In genomic region chr16:29806641-29807425, GRCh38 we compare ENCODE assay signal across 8 cellular contexts. TPM values are rescaled to one million over a fixed set of nuclear protein-coding genes. Genes with fewer than 3 reads are reported as not detected.
DNase-seq lines count a peak whose midpoint lies in the region; ATAC-seq and TF ChIP-seq lines count a peak whose summit lies in the region.

No MANE protein-coding gene starts in this region.

- peaks cover 18 to 58% (median 32%) of the 10 kb centered on the region in 3 experiments for H3K36me3 Mint-ChIP-seq in H9 (ENCODE audit: insufficient read depth in 1 of 3, low read depth in 3 of 3)
- peaks cover 67% of the 10 kb centered on the region for H3K36me3 Mint-ChIP-seq in activated T-helper 2 cell treated with anti-CD3 and anti-CD28 coated beads, Interferon-gamma antibody, Interleukin-2, Interleukin-4, amounts not matched to agents 10 μg/mL and 5 μg/mL and 100 μg/mL, durations not matched to agents 14 hours and 24 hours and 36 hours (ENCODE audit: low read depth)

- TF ChIP-seq CTCF in H9 (conservative IDR thresholded peaks at IDR 0.05) (no peak), foreskin fibroblast (IDR thresholded peaks at IDR 0.05; ENCODE audit: low read depth, low read length) (no peak)

- peaks cover 54 to 66% (median 62%) of the 10 kb centered on the region in 10 experiments for H3K4me1 ChIP-seq in BLaER1 treated with 17β-estradiol and CSF1 and Interleukin-3, amounts not matched to agents 10 nM and 100 nM
- H3K4me1 ChIP-seq in H9 (ENCODE audit: insufficient read depth, low read length) = no peaks in the 10 kb centered on the region; the same call in 1 of the 2 replicates

- H3K4ac ChIP-seq in H9 (ENCODE audit: low read depth, low read length) = no peak overlapping the region

- ATAC-seq in GM21786 (IDR thresholded peaks at IDR 0.05; ENCODE audit: unreplicated experiment) = no peak

- no peak overlapping the region for H4K91ac ChIP-seq in H9 (ENCODE audit: insufficient read length, low read depth, low read length)

- H3K27me3 ChIP-seq in BLaER1 treated with 17β-estradiol and CSF1 and Interleukin-3, amounts not matched to agents 10 nM and 100 nM = no peaks in the 10 kb centered on the region
- H3K27me3 ChIP-seq in H9 (ENCODE audit: insufficient read depth, low read length) = no peaks in the 10 kb centered on the region

- no peak overlapping the region for H3K23ac ChIP-seq in H9 (ENCODE audit: insufficient read length, low read depth, low read length)

- peak overlapping the region; percentile 85 for H3K4me3 Mint-ChIP-seq in H9
- H3K4me3 Mint-ChIP-seq in activated T-helper 2 cell treated with anti-CD3 and anti-CD28 coated beads, Interferon-gamma antibody, Interleukin-2, Interleukin-4, amounts not matched to agents 10 μg/mL and 5 μg/mL and 100 μg/mL, durations not matched to agents 14 hours and 24 hours and 36 hours (ENCODE audit: low read depth) = peak overlapping the region; percentile 90

- H3K4me3 ChIP-seq in BLaER1 treated with 17β-estradiol and CSF1 and Interleukin-3, amounts not matched to agents 10 nM and 100 nM = peak overlapping the region; percentile 74 to 88 (median 81)
- peak overlapping the region; percentile 58 to 62 for H3K4me3 ChIP-seq in foreskin fibroblast (ENCODE audit: low read depth in 1 of 2, low read length in 2 of 2)

- no peak overlapping the region for H2BK12ac ChIP-seq in H9 (ENCODE audit: insufficient read length, low read depth, low read length)

- H3K56ac ChIP-seq in H9 (ENCODE audit: insufficient read length, low read depth, low read length) = no peak overlapping the region

- H3K23me2 ChIP-seq in H9 (ENCODE audit: insufficient read length, low read depth, low read length, poor library complexity, severe bottlenecking) = peaks cover 25% of the 10 kb centered on the region

- DNase-seq in H9 = peak; percentile 76
- peak; percentile 64 for DNase-seq in NCI-H774 (lab: John Stamatoyannopoulos, UW)
- peak; percentile 59 for DNase-seq in activated T-helper 2 cell treated with anti-CD3 and anti-CD28 coated beads, Interferon-gamma antibody, Interleukin-2, Interleukin-4, amounts not matched to agents 10 μg/mL and 5 μg/mL and 100 μg/mL, durations not matched to agents 14 hours and 24 hours and 36 hours (ENCODE audit: low spot score)
- DNase-seq in foreskin fibroblast = peak in 1 of 2 donors; percentile 58
- DNase-seq in posterior vena cava (ENCODE audit: low spot score) = peak; percentile 86
- DNase-seq in Ammon's horn (ENCODE audit: low spot score) = no peak

- H3K27me3 Mint-ChIP-seq in H9 (ENCODE audit: low read depth) = peaks cover 1% of the 10 kb centered on the region
- H3K27me3 Mint-ChIP-seq in activated T-helper 2 cell treated with anti-CD3 and anti-CD28 coated beads, Interferon-gamma antibody, Interleukin-2, Interleukin-4, amounts not matched to agents 10 μg/mL and 5 μg/mL and 100 μg/mL, durations not matched to agents 14 hours and 24 hours and 36 hours (ENCODE audit: low read depth) = no peaks in the 10 kb centered on the region

- no peak overlapping the region for H2BK5ac ChIP-seq in H9 (ENCODE audit: insufficient read length, low read length)

- intact Hi-C loops in activated T-helper 2 cell treated with anti-CD3 and anti-CD28 coated beads, Interferon-gamma antibody, Interleukin-2, Interleukin-4, amounts not matched to agents 10 μg/mL and 5 μg/mL and 100 μg/mL, durations not matched to agents 14 hours and 24 hours and 36 hours (cut with micrococcal nuclease) = loop anchor here (5.0 to 10.0 kb wide), 4 partner anchors 60 to 568 kb away; partner anchors contain the start of genes C16orf54, MYL11 and TBC1D10B
- intact Hi-C loops in posterior vena cava (cut with DNase I) = no loop called here

- peaks cover 24 to 40% (median 37%) of the 10 kb centered on the region in 11 experiments; a peak in 21 of 22 replicates for H4K20me1 ChIP-seq in BLaER1 treated with 17β-estradiol and CSF1 and Interleukin-3, amounts not matched to agents 10 nM and 100 nM
- no peaks in the 10 kb centered on the region for H4K20me1 ChIP-seq in H9 (ENCODE audit: control insufficient read depth, insufficient read depth, insufficient read length)

- H4K8ac ChIP-seq in H9 (replicated peaks; ENCODE audit: insufficient read length, low read depth, low read length) = no peak overlapping the region

- H3T11ph ChIP-seq in H9 (ENCODE audit: low read length) = no peak overlapping the region

- H2BK20ac ChIP-seq in H9 (ENCODE audit: low read depth, low read length, poor library complexity, severe bottlenecking) = no peak overlapping the region

- H2AK5ac ChIP-seq in H9 (ENCODE audit: insufficient read length, low read length) = no peak overlapping the region

- peaks cover 2% of the 10 kb centered on the region; the same call in 1 of the 2 replicates for H3K79me2 ChIP-seq in H9 (ENCODE audit: insufficient read depth, low read length)

- H3K14ac ChIP-seq in H9 (ENCODE audit: insufficient read depth, low read length) = peak overlapping the region; percentile 4

- no peak overlapping the region for H4K5ac ChIP-seq in H9 (ENCODE audit: insufficient read length, low read depth, low read length)

- no peaks in the 10 kb centered on the region for H3K79me1 ChIP-seq in H9 (ENCODE audit: insufficient read depth, low read depth, low read length, poor library complexity, severe bottlenecking)

- H3K36me3 ChIP-seq in BLaER1 treated with 17β-estradiol and CSF1 and Interleukin-3, amounts not matched to agents 10 nM and 100 nM = peaks cover 11 to 62% (median 44%) of the 10 kb centered on the region in 11 experiments; a peak in 21 of 22 replicates

- H3K27ac Mint-ChIP-seq in H9 = no peak overlapping the region; a peak in 1 of 7 replicates
- H3K27ac Mint-ChIP-seq in activated T-helper 2 cell treated with anti-CD3 and anti-CD28 coated beads, Interferon-gamma antibody, Interleukin-2, Interleukin-4, amounts not matched to agents 10 μg/mL and 5 μg/mL and 100 μg/mL, durations not matched to agents 14 hours and 24 hours and 36 hours = peak overlapping the region; percentile 93

- no peak overlapping the region for H2AFZ ChIP-seq in H9 (ENCODE audit: low read length)

- no peak overlapping the region for H2BK15ac ChIP-seq in H9 (ENCODE audit: low read depth, low read length)

- H3K9ac ChIP-seq in BLaER1 treated with 17β-estradiol and CSF1 and Interleukin-3, amounts not matched to agents 10 nM and 100 nM = peak overlapping the region; percentile 90 to 99 (median 96)
- H3K9ac ChIP-seq in H9 (ENCODE audit: extremely low read depth, insufficient read length, low read length) = peak overlapping the region; percentile 27

- no peaks in the 10 kb centered on the region for H3K9me3 ChIP-seq in BLaER1 treated with 17β-estradiol and CSF1 and Interleukin-3, amounts not matched to agents 10 nM and 100 nM (replicated peaks in 1 of 11)
- H3K9me3 ChIP-seq in H9 (ENCODE audit: control insufficient read depth, low read depth, low read length) = no peaks in the 10 kb centered on the region

- peak overlapping the region; percentile 79 to 98 (median 96) for H3K27ac ChIP-seq in BLaER1 treated with 17β-estradiol and CSF1 and Interleukin-3, amounts not matched to agents 10 nM and 100 nM
- H3K27ac ChIP-seq in H9 (ENCODE audit: insufficient read length, low read depth, low read length) = no peak overlapping the region

- peak overlapping the region; percentile 95 to 100 (median 100) for H3K4me2 ChIP-seq in BLaER1 treated with 17β-estradiol and CSF1 and Interleukin-3, amounts not matched to agents 10 nM and 100 nM
- peak overlapping the region; percentile 85 for H3K4me2 ChIP-seq in H9 (ENCODE audit: insufficient read depth, insufficient read length, low read length)

- peaks cover 46 to 61% of the 10 kb centered on the region in 2 experiments for H3K4me1 Mint-ChIP-seq in H9
- H3K4me1 Mint-ChIP-seq in activated T-helper 2 cell treated with anti-CD3 and anti-CD28 coated beads, Interferon-gamma antibody, Interleukin-2, Interleukin-4, amounts not matched to agents 10 μg/mL and 5 μg/mL and 100 μg/mL, durations not matched to agents 14 hours and 24 hours and 36 hours (ENCODE audit: low read depth) = peaks cover 40% of the 10 kb centered on the region

- no peak overlapping the region for H2BK120ac ChIP-seq in H9 (ENCODE audit: low read depth, low read length, poor library complexity, severe bottlenecking)

- H3K18ac ChIP-seq in H9 (ENCODE audit: insufficient read length, low read depth, low read length) = peak overlapping the region; percentile 29

- WGBS in H9 (ENCODE audit: extremely low coverage, insufficient read length, low lambda C conversion rate) = no CpG with 5 or more reads among the region's 99 CpGs

- no peaks in the 10 kb centered on the region; a peak in 1 of 5 replicates for H3K9me3 Mint-ChIP-seq in H9
- H3K9me3 Mint-ChIP-seq in activated T-helper 2 cell treated with anti-CD3 and anti-CD28 coated beads, Interferon-gamma antibody, Interleukin-2, Interleukin-4, amounts not matched to agents 10 μg/mL and 5 μg/mL and 100 μg/mL, durations not matched to agents 14 hours and 24 hours and 36 hours = no peaks in the 10 kb centered on the region

RNA-seq across cellular contexts. Expression of gene MAZ, which starts 0.5 kb away (rescaled TPM):
- total RNA-seq in H9 (2021) (412 and 414 TPM in 2 replicates), posterior vena cava (100 to 1,000 TPM; 124 to 148 TPM)
- total RNA-seq in activated T-helper 2 cell treated with anti-CD3 and anti-CD28 coated beads, Interferon-gamma antibody, Interleukin-2, Interleukin-4, amounts not matched to agents 10 μg/mL and 5 μg/mL and 100 μg/mL, durations not matched to agents 14 hours and 24 hours and 36 hours = 387 and 388 TPM in 2 replicates

RNA-seq across cellular contexts. Expression of gene PRRT2, which starts 5.2 kb away (rescaled TPM):
- total RNA-seq in H9 (2021) = 10.7 and 14.6 TPM in 2 replicates
- 1.8 and 2.0 TPM in 2 replicates for total RNA-seq in activated T-helper 2 cell treated with anti-CD3 and anti-CD28 coated beads, Interferon-gamma antibody, Interleukin-2, Interleukin-4, amounts not matched to agents 10 μg/mL and 5 μg/mL and 100 μg/mL, durations not matched to agents 14 hours and 24 hours and 36 hours
- 1 to 10 TPM; 5.0 to 5.4 TPM for total RNA-seq in posterior vena cava

RNA-seq across cellular contexts. Expression of gene PAGR1, which starts 9.1 kb away (rescaled TPM):
- total RNA-seq in H9 (2021) (65.3 and 67.8 TPM in 2 replicates), posterior vena cava (10 to 100 TPM; 10.5 to 12.7 TPM)
- 27.6 and 29.5 TPM in 2 replicates for total RNA-seq in activated T-helper 2 cell treated with anti-CD3 and anti-CD28 coated beads, Interferon-gamma antibody, Interleukin-2, Interleukin-4, amounts not matched to agents 10 μg/mL and 5 μg/mL and 100 μg/mL, durations not matched to agents 14 hours and 24 hours and 36 hours

RNA-seq across cellular contexts. Expression of gene MVP, which starts 13.4 kb away (rescaled TPM):
- total RNA-seq in H9 (2021) (2.5 and 3.1 TPM in 2 replicates), posterior vena cava (100 to 1,000 TPM; 146 to 154 TPM)
- 130 and 135 TPM in 2 replicates for total RNA-seq in activated T-helper 2 cell treated with anti-CD3 and anti-CD28 coated beads, Interferon-gamma antibody, Interleukin-2, Interleukin-4, amounts not matched to agents 10 μg/mL and 5 μg/mL and 100 μg/mL, durations not matched to agents 14 hours and 24 hours and 36 hours

RNA-seq across cellular contexts. Expression of gene KIF22, which starts 16.3 kb away (rescaled TPM):
- total RNA-seq in H9 (2021) = 148 and 151 TPM in 2 replicates
- 132 and 136 TPM in 2 replicates for total RNA-seq in activated T-helper 2 cell treated with anti-CD3 and anti-CD28 coated beads, Interferon-gamma antibody, Interleukin-2, Interleukin-4, amounts not matched to agents 10 μg/mL and 5 μg/mL and 100 μg/mL, durations not matched to agents 14 hours and 24 hours and 36 hours
- total RNA-seq in posterior vena cava = 10 to 100 TPM in 1 of 2 donors, 1 to 10 TPM in 1; 5.9 to 10.4 TPM
